Comparison of ENCODE assay signal across 1 cellular context in the genomic region with DNA sequence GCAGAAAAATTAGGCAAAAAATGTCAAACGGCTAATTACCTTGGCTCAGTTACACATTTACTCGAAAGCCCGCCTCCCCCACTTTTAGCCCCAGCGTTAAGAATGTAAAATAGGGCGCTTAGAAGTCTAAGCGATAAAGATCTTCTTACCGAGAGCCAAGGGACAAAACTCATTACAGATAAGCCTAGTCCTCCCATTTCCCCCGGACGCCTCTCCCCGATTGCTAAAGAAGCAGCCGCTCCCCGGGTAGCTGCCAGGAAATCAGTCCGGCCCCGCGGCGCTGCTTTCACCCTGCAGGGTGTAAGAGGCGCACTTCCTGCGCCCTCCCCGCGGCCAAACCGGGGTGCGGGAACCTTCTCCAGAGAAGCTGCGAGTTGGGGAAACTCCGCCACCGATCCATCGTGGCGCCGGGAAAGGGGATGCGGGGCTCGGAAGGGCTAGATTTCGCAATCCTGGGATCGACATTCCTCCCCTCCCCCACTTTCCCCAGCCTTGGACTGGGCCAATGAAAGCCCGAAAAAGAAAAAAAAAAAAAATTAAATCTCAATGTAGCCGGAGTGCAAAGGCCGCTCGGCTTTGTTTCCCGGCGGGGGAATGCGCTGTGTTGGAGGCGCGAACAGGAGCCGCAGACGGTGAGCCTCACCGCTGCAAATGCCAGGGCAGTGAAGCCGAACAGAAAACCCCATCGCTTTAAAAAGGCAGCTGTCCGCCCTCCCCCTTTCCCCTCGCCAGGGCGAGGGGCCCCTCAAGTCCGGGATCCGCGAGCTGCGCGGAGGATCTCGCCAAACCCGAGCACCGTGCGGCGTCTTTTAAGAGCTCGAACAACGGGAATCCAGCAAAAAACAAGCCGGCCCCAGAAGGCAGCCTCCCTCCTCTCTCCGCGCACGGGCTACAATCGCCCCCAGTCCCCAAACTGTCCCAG.
TF ChIP-seq lines count a peak whose summit lies in the region.

No MANE protein-coding gene starts in this region.

TF ChIP-seq in HepG2, 621 proteins besides CTCF, POLR2A, EP300 and RAD21 (continued from another document and continues in another):
- TF ChIP-seq, protein P1, sequence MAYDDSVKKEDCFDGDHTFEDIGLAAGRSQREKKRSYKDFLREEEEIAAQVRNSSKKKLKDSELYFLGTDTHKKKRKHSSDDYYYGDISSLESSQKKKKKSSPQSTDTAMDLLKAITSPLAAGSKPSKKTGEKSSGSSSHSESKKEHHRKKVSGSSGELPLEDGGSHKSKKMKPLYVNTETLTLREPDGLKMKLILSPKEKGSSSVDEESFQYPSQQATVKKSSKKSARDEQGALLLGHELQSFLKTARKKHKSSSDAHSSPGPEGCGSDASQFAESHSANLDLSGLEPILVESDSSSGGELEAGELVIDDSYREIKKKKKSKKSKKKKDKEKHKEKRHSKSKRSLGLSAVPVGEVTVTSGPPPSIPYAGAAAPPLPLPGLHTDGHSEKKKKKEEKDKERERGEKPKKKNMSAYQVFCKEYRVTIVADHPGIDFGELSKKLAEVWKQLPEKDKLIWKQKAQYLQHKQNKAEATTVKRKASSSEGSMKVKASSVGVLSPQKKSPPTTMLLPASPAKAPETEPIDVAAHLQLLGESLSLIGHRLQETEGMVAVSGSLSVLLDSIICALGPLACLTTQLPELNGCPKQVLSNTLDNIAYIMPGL (CRISPR knock-in tag; IDR thresholded peaks at IDR 0.05; ENCODE audit: borderline replicate concordance in 1 of 2, low read depth in 1 of 2): peak in 1 of 2 experiments; percentile 72; a peak in 2 of 4 replicates
- TF ChIP-seq CAMTA2 (CRISPR knock-in tag; IDR thresholded peaks at IDR 0.05; ENCODE audit: borderline replicate concordance): no peak
- TF ChIP-seq, protein P2, sequence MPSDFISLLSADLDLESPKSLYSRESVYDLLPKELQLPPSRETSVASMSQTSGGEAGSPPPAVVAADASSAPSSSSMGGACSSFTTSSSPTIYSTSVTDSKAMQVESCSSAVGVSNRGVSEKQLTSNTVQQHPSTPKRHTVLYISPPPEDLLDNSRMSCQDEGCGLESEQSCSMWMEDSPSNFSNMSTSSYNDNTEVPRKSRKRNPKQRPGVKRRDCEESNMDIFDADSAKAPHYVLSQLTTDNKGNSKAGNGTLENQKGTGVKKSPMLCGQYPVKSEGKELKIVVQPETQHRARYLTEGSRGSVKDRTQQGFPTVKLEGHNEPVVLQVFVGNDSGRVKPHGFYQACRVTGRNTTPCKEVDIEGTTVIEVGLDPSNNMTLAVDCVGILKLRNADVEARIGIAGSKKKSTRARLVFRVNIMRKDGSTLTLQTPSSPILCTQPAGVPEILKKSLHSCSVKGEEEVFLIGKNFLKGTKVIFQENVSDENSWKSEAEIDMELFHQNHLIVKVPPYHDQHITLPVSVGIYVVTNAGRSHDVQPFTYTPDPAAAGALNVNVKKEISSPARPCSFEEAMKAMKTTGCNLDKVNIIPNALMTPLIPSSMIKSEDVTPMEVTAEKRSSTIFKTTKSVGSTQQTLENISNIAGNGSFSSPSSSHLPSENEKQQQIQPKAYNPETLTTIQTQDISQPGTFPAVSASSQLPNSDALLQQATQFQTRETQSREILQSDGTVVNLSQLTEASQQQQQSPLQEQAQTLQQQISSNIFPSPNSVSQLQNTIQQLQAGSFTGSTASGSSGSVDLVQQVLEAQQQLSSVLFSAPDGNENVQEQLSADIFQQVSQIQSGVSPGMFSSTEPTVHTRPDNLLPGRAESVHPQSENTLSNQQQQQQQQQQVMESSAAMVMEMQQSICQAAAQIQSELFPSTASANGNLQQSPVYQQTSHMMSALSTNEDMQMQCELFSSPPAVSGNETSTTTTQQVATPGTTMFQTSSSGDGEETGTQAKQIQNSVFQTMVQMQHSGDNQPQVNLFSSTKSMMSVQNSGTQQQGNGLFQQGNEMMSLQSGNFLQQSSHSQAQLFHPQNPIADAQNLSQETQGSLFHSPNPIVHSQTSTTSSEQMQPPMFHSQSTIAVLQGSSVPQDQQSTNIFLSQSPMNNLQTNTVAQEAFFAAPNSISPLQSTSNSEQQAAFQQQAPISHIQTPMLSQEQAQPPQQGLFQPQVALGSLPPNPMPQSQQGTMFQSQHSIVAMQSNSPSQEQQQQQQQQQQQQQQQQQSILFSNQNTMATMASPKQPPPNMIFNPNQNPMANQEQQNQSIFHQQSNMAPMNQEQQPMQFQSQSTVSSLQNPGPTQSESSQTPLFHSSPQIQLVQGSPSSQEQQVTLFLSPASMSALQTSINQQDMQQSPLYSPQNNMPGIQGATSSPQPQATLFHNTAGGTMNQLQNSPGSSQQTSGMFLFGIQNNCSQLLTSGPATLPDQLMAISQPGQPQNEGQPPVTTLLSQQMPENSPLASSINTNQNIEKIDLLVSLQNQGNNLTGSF (CRISPR knock-in tag; IDR thresholded peaks at IDR 0.05): no peak; the same call in 1 of the 2 replicates
- TF ChIP-seq, protein P3, sequence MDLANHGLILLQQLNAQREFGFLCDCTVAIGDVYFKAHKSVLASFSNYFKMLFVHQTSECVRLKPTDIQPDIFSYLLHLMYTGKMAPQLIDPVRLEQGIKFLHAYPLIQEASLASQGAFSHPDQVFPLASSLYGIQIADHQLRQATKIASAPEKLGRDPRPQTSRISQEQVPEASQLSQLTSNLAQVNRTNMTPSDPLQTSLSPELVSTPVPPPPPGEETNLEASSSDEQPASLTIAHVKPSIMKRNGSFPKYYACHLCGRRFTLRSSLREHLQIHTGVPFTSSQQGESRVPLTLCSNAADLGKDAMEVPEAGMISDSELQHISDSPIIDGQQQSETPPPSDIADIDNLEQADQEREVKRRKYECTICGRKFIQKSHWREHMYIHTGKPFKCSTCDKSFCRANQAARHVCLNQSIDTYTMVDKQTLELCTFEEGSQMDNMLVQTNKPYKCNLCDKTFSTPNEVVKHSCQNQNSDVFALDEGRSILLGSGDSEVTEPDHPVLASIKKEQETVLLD (CRISPR knock-in tag; IDR thresholded peaks at IDR 0.05; ENCODE audit: low read depth): 0 out of 2 replicates have a peak, but pooled peaks have one; percentile 25
- TF ChIP-seq, protein P4, sequence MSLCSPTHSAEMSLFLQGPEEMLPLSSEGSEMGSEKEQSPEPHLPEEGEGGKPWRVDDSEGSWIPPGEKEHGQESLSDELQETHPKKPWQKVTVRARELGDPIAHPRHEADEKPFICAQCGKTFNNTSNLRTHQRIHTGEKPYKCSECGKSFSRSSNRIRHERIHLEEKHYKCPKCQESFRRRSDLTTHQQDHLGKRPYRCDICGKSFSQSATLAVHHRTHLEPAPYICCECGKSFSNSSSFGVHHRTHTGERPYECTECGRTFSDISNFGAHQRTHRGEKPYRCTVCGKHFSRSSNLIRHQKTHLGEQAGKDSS (CRISPR knock-in tag; IDR thresholded peaks at IDR 0.05; ENCODE audit: borderline replicate concordance, low read depth): 0 out of 2 replicates have a peak, but pooled peaks have one; percentile 66
- no peak for TF ChIP-seq ZNF776 (CRISPR knock-in tag; IDR thresholded peaks at IDR 0.05)
- TF ChIP-seq ATF1 (CRISPR knock-in tag; IDR thresholded peaks at IDR 0.05): no peak
- no peak for TF ChIP-seq ETV6 (CRISPR knock-in tag; conservative IDR thresholded peaks at IDR 0.05)
- TF ChIP-seq, protein P5, sequence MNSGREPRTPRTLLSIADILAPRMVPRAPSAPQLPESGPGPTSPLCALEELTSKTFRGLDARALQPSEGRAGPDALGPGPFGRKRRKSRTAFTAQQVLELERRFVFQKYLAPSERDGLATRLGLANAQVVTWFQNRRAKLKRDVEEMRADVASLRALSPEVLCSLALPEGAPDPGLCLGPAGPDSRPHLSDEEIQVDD (CRISPR knock-in tag; IDR thresholded peaks at IDR 0.05; ENCODE audit: borderline replicate concordance): no peak
- TF ChIP-seq, protein P6, sequence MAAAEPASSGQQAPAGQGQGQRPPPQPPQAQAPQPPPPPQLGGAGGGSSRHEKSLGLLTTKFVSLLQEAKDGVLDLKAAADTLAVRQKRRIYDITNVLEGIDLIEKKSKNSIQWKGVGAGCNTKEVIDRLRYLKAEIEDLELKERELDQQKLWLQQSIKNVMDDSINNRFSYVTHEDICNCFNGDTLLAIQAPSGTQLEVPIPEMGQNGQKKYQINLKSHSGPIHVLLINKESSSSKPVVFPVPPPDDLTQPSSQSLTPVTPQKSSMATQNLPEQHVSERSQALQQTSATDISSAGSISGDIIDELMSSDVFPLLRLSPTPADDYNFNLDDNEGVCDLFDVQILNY (CRISPR knock-in tag; conservative IDR thresholded peaks at IDR 0.05): no peak; the same call in 1 of the 2 replicates
- no peak for TF ChIP-seq FOXP1 (IDR thresholded peaks at IDR 0.05)
- no peak for TF ChIP-seq FOXP1 (CRISPR knock-in tag; IDR thresholded peaks at IDR 0.05)
- TF ChIP-seq, protein P7, sequence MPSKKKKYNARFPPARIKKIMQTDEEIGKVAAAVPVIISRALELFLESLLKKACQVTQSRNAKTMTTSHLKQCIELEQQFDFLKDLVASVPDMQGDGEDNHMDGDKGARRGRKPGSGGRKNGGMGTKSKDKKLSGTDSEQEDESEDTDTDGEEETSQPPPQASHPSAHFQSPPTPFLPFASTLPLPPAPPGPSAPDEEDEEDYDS (CRISPR knock-in tag; IDR thresholded peaks at IDR 0.05): peak; percentile 39; the same call in 1 of the 2 replicates
- TF ChIP-seq KAT7 (CRISPR knock-in tag; IDR thresholded peaks at IDR 0.05; ENCODE audit: borderline replicate concordance): no peak
- TF ChIP-seq ZNF350 (CRISPR knock-in tag; IDR thresholded peaks at IDR 0.05; ENCODE audit: borderline replicate concordance, low read depth): peak; percentile 42; the same call in 1 of the 2 replicates
- TF ChIP-seq, protein P8, sequence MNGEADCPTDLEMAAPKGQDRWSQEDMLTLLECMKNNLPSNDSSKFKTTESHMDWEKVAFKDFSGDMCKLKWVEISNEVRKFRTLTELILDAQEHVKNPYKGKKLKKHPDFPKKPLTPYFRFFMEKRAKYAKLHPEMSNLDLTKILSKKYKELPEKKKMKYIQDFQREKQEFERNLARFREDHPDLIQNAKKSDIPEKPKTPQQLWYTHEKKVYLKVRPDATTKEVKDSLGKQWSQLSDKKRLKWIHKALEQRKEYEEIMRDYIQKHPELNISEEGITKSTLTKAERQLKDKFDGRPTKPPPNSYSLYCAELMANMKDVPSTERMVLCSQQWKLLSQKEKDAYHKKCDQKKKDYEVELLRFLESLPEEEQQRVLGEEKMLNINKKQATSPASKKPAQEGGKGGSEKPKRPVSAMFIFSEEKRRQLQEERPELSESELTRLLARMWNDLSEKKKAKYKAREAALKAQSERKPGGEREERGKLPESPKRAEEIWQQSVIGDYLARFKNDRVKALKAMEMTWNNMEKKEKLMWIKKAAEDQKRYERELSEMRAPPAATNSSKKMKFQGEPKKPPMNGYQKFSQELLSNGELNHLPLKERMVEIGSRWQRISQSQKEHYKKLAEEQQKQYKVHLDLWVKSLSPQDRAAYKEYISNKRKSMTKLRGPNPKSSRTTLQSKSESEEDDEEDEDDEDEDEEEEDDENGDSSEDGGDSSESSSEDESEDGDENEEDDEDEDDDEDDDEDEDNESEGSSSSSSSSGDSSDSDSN (CRISPR knock-in tag; IDR thresholded peaks at IDR 0.05): peak; percentile 71; the same call in 1 of the 2 replicates
- TF ChIP-seq, protein P9, sequence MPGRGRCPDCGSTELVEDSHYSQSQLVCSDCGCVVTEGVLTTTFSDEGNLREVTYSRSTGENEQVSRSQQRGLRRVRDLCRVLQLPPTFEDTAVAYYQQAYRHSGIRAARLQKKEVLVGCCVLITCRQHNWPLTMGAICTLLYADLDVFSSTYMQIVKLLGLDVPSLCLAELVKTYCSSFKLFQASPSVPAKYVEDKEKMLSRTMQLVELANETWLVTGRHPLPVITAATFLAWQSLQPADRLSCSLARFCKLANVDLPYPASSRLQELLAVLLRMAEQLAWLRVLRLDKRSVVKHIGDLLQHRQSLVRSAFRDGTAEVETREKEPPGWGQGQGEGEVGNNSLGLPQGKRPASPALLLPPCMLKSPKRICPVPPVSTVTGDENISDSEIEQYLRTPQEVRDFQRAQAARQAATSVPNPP (CRISPR knock-in tag; IDR thresholded peaks at IDR 0.05): peak; percentile 70; the same call in 1 of the 2 replicates
- TF ChIP-seq, protein P10, sequence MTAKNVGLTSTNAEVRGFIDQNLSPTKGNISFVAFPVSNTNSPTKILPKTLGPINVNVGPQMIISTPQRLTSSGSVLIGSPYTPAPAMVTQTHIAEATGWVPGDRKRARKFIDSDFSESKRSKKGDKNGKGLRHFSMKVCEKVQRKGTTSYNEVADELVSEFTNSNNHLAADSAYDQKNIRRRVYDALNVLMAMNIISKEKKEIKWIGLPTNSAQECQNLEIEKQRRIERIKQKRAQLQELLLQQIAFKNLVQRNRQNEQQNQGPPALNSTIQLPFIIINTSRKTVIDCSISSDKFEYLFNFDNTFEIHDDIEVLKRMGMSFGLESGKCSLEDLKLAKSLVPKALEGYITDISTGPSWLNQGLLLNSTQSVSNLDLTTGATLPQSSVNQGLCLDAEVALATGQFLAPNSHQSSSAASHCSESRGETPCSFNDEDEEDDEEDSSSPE (CRISPR knock-in tag; IDR thresholded peaks at IDR 0.05): 0 out of 2 replicates have a peak, but pooled peaks have one; percentile 14
- no peak for TF ChIP-seq ZNF761 (CRISPR knock-in tag; conservative IDR thresholded peaks at IDR 0.05)
- TF ChIP-seq ISX (CRISPR knock-in tag; conservative IDR thresholded peaks at IDR 0.05): peak; percentile 26; the same call in 1 of the 2 replicates
- no peak for TF ChIP-seq MAFK (conservative IDR thresholded peaks at IDR 0.05 in 1 of 2, IDR thresholded peaks at IDR 0.05 in 1 of 2; ENCODE audit: low read length in 2 of 2)
- TF ChIP-seq, protein P11, sequence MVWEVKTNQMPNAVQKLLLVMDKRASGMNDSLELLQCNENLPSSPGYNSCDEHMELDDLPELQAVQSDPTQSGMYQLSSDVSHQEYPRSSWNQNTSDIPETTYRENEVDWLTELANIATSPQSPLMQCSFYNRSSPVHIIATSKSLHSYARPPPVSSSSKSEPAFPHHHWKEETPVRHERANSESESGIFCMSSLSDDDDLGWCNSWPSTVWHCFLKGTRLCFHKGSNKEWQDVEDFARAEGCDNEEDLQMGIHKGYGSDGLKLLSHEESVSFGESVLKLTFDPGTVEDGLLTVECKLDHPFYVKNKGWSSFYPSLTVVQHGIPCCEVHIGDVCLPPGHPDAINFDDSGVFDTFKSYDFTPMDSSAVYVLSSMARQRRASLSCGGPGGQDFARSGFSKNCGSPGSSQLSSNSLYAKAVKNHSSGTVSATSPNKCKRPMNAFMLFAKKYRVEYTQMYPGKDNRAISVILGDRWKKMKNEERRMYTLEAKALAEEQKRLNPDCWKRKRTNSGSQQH (CRISPR knock-in tag; IDR thresholded peaks at IDR 0.05; ENCODE audit: low read depth): no peak; the same call in 1 of the 2 replicates
- TF ChIP-seq ETV5 (CRISPR knock-in tag; IDR thresholded peaks at IDR 0.05; ENCODE audit: borderline replicate concordance): peak; percentile 40; the same call in 1 of the 2 replicates
- no peak for TF ChIP-seq STAT5B (CRISPR knock-in tag; IDR thresholded peaks at IDR 0.05)
